ENCODE assay signal across 26 cellular contexts in genomic region chr7:46960974-46961373, GRCh38.
DNase-seq lines count a peak whose midpoint lies in the region; ATAC-seq and TF ChIP-seq lines count a peak whose summit lies in the region.
"Had no signal": no experiment of that assay in that cellular context is flagged by ENCODE, and none has a peak within 500 bp of the region (broad histone marks: within the 10 kb centered on the region; RNA-seq: fewer than 3 reads in every experiment).

No MANE protein-coding gene starts in this region.

- no peak overlapping the region for H3K27ac ChIP-seq in caudate nucleus (ENCODE audit: low read depth, low read length)
- H3K27ac ChIP-seq: 22Rv1, GM23248, SJSA1 had no signal

- H3K4me3 ChIP-seq in choroid plexus epithelial cell (ENCODE audit: low read depth, low read length), result no peak overlapping the region
- H3K4me3 ChIP-seq: GM23248, SJSA1 had no signal

- no peak for ATAC-seq in GM19397 (IDR thresholded peaks at IDR 0.05; ENCODE audit: unreplicated experiment)
- ATAC-seq: HepG2, PC-3 had no signal

- intact Hi-C loops in head of caudate nucleus (cut with DNase I), result no loop called here

- DNase-seq in NCI-H748 (lab: John Stamatoyannopoulos, UW; ENCODE audit: unreplicated experiment), result peak; percentile 5
- DNase-seq in NCI-H748 treated with DMSO at 0.1 percent for 48 hours (lab: John Stamatoyannopoulos, UW), result no peak
- peak; percentile 44 for DNase-seq in choroid plexus epithelial cell (ENCODE audit: low read depth)
- DNase-seq in left kidney (ENCODE audit: low read depth, low spot score), result peak; percentile 90
- no peak for DNase-seq in caudate nucleus (lab: John Stamatoyannopoulos, UW)
- no peak for DNase-seq in head of caudate nucleus
- DNase-seq: BE2C, Calu3, DMS79 treated with DMSO at 0.1 percent for 48 hours, GF-D8, GM23248, H7, Karpas-422, NCI-H1092 treated with DMSO at 0.1 percent for 48 hours, NCI-H1436, NCI-H187, NCI-H2081 treated with DMSO at 0.1 percent for 48 hours, NCI-H2171, NCI-H226, NCI-H510A, NCI-H774, PC-3 had no signal

- TF ChIP-seq CTCF in choroid plexus epithelial cell (conservative IDR thresholded peaks at IDR 0.05; ENCODE audit: low read depth, low read length), result no peak

Comparison
In these comparisons a context has a peak if more than half of its experiments do, and no peak if none do; other contexts are left out.
1. DNase-seq: peak in NCI-H748 (single experiment), choroid plexus epithelial cell (single experiment) and left kidney (single experiment); none in NCI-H748 treated with DMSO at 0.1 percent for 48 hours (single experiment), caudate nucleus (0 of 61) and head of caudate nucleus (0 of 42).